In the genomic region with DNA sequence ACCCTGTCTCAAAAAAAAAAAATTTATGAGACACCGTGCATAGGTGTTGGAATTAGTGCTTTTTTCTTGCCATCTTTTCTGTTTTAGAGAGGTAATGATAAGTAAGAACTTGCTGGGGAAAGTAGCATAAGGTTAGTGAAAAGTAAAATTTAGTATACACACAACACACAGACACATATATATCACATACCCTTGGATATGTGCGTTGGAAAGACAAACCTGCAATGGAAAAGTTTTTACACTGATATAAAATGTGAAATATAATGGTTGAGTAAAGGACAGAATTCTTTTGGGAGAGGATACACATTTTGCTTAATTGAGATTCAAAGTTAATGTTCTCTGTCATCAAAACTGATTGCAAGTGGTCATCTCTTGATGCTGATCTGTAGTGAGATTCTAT, we compare ENCODE assay signal across 16 cellular contexts.
"Had no signal": no experiment of that assay in that cellular context is flagged by ENCODE, and none has a peak within 500 bp of the region (broad histone marks: within the 10 kb centered on the region; RNA-seq: fewer than 3 reads in every experiment).

No MANE protein-coding gene starts in this region.

- H3K27me3 ChIP-seq: brain microvascular endothelial cell, sigmoid colon, suprapubic skin had no signal

- H3K9me3 ChIP-seq: sigmoid colon, suprapubic skin had no signal

- DNase-seq: activated CD4-positive, alpha-beta T cell treated with anti-CD3 and anti-CD28 coated beads, Interleukin-2, amount 10 ng/mL, durations not matched to agents 7 days and 5 days; activated CD4-positive, CD25-positive, alpha-beta regulatory T cell; activated T-cell treated with anti-CD3 and anti-CD28 coated beads, Interleukin-2, amount 50 U/mL, for 48 hours; cerebellar nuclear complex; occipital lobe; sigmoid colon; stimulated activated CD4-positive, alpha-beta T cell treated with anti-CD3 and anti-CD28 coated beads, Interleukin-12 subunit alpha, Interleukin-12 subunit beta, amount 100 ng/mL, for 4 hours; stimulated activated naive CD8-positive, alpha-beta T cell treated with anti-CD3 and anti-CD28 coated beads, Interleukin-15, Interleukin-2, amounts not matched to agents 100 U/mL and 50 U/mL, for 24 hours had no signal

- H3K27ac ChIP-seq: SK-N-MC, suprapubic skin had no signal

- ATAC-seq: esophagus mucosa; natural killer cell treated with Interleukin-12 subunit alpha and Interleukin-12 subunit beta and Interleukin-15 and Interleukin-18, amount 100 ng/mL, for 72 hours; stimulated activated naive CD8-positive, alpha-beta T cell treated with anti-CD3 and anti-CD28 coated beads, Interleukin-15, Interleukin-2, amounts not matched to agents 100 U/mL and 50 U/mL, for 24 hours had no signal

- H3K4me3 Mint-ChIP-seq: activated CD4-positive, alpha-beta T cell treated with anti-CD3 and anti-CD28 coated beads, Interleukin-2, amount 10 ng/mL, durations not matched to agents 7 days and 5 days; natural killer cell treated with Interleukin-12 subunit alpha and Interleukin-12 subunit beta and Interleukin-15 and Interleukin-18, amount 100 ng/mL, for 72 hours; T-helper 1 cell treated with Interleukin-12 subunit alpha and Interleukin-12 subunit beta and Interleukin-4 antibody, amounts not matched to agents 30 μg/mL and 1 μg/mL, for 36 hours had no signal

- FAIRE-seq: TTC549 had no signal

- H3K27ac Mint-ChIP-seq: activated CD4-positive, alpha-beta T cell treated with anti-CD3 and anti-CD28 coated beads, Interleukin-2, amount 10 ng/mL, durations not matched to agents 7 days and 5 days; natural killer cell treated with Interleukin-12 subunit alpha and Interleukin-12 subunit beta and Interleukin-15 and Interleukin-18, amount 100 ng/mL, for 72 hours; T-helper 1 cell treated with Interleukin-12 subunit alpha and Interleukin-12 subunit beta and Interleukin-4 antibody, amounts not matched to agents 30 μg/mL and 1 μg/mL, for 36 hours had no signal

- H3K27me3 Mint-ChIP-seq: activated CD4-positive, alpha-beta T cell treated with anti-CD3 and anti-CD28 coated beads, Interleukin-2, amount 10 ng/mL, durations not matched to agents 7 days and 5 days; natural killer cell treated with Interleukin-12 subunit alpha and Interleukin-12 subunit beta and Interleukin-15 and Interleukin-18, amount 100 ng/mL, for 72 hours had no signal

- H3K4me3 ChIP-seq: lung, sigmoid colon, SK-N-MC, suprapubic skin had no signal

- H3K9me3 Mint-ChIP-seq: activated CD4-positive, alpha-beta T cell treated with anti-CD3 and anti-CD28 coated beads, Interleukin-2, amount 10 ng/mL, durations not matched to agents 7 days and 5 days; natural killer cell treated with Interleukin-12 subunit alpha and Interleukin-12 subunit beta and Interleukin-15 and Interleukin-18, amount 100 ng/mL, for 72 hours; T-helper 1 cell treated with Interleukin-12 subunit alpha and Interleukin-12 subunit beta and Interleukin-4 antibody, amounts not matched to agents 30 μg/mL and 1 μg/mL, for 36 hours had no signal
